In genomic region chr14:77086951-77087350, GRCh38 we compare ENCODE assay signal across 2 cellular contexts.
TF ChIP-seq lines count a peak whose summit lies in the region.

No MANE protein-coding gene starts in this region.

TF ChIP-seq in H1, 55 proteins besides CTCF, POLR2A, EP300 and RAD21:
- TF ChIP-seq EZH2 (IDR thresholded peaks at IDR 0.05; ENCODE audit: low read depth, low read length, severe bottlenecking) (no peak), TAF1 (IDR thresholded peaks at IDR 0.05; ENCODE audit: low read depth, low read length) (no peak), HDAC6 (IDR thresholded peaks at IDR 0.05; ENCODE audit: low read depth, low read length) (no peak), KDM5A (IDR thresholded peaks at IDR 0.05; ENCODE audit: low read length) (no peak), POU5F1 (IDR thresholded peaks at IDR 0.05; ENCODE audit: low read depth, low read length) (no peak), SIN3A (conservative IDR thresholded peaks at IDR 0.05 in 1 of 2, IDR thresholded peaks at IDR 0.05 in 1 of 2; ENCODE audit: low read depth in 1 of 2, low read length in 2 of 2) (no peak)
- TF ChIP-seq, protein P1, sequence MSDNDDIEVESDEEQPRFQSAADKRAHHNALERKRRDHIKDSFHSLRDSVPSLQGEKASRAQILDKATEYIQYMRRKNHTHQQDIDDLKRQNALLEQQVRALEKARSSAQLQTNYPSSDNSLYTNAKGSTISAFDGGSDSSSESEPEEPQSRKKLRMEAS (IDR thresholded peaks at IDR 0.05) = no peak
- TF ChIP-seq, protein P2, sequence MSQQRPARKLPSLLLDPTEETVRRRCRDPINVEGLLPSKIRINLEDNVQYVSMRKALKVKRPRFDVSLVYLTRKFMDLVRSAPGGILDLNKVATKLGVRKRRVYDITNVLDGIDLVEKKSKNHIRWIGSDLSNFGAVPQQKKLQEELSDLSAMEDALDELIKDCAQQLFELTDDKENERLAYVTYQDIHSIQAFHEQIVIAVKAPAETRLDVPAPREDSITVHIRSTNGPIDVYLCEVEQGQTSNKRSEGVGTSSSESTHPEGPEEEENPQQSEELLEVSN (IDR thresholded peaks at IDR 0.05) = no peak

TF ChIP-seq in neural cell, 6 proteins besides CTCF, POLR2A, EP300 and RAD21:
- TF ChIP-seq EZH2 (IDR thresholded peaks at IDR 0.05; ENCODE audit: borderline replicate concordance, insufficient read depth, low read length, poor library complexity, severe bottlenecking) = no peak
- TF ChIP-seq TAF1 (IDR thresholded peaks at IDR 0.05; ENCODE audit: low read depth) = no peak
- TF ChIP-seq, protein P3, sequence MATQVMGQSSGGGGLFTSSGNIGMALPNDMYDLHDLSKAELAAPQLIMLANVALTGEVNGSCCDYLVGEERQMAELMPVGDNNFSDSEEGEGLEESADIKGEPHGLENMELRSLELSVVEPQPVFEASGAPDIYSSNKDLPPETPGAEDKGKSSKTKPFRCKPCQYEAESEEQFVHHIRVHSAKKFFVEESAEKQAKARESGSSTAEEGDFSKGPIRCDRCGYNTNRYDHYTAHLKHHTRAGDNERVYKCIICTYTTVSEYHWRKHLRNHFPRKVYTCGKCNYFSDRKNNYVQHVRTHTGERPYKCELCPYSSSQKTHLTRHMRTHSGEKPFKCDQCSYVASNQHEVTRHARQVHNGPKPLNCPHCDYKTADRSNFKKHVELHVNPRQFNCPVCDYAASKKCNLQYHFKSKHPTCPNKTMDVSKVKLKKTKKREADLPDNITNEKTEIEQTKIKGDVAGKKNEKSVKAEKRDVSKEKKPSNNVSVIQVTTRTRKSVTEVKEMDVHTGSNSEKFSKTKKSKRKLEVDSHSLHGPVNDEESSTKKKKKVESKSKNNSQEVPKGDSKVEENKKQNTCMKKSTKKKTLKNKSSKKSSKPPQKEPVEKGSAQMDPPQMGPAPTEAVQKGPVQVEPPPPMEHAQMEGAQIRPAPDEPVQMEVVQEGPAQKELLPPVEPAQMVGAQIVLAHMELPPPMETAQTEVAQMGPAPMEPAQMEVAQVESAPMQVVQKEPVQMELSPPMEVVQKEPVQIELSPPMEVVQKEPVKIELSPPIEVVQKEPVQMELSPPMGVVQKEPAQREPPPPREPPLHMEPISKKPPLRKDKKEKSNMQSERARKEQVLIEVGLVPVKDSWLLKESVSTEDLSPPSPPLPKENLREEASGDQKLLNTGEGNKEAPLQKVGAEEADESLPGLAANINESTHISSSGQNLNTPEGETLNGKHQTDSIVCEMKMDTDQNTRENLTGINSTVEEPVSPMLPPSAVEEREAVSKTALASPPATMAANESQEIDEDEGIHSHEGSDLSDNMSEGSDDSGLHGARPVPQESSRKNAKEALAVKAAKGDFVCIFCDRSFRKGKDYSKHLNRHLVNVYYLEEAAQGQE (IDR thresholded peaks at IDR 0.05; ENCODE audit: borderline replicate concordance) = no peak
- TF ChIP-seq SMC3 (conservative IDR thresholded peaks at IDR 0.05; ENCODE audit: poor library complexity) = no peak
- no peak for TF ChIP-seq MXI1 (conservative IDR thresholded peaks at IDR 0.05; ENCODE audit: poor library complexity, severe bottlenecking)
- TF ChIP-seq POLR2AphosphoS5 (IDR thresholded peaks at IDR 0.05) = no peak
